19 cellular contexts compared by ENCODE assay signal in genomic region chr19:18453269-18454024, GRCh38. TPM values are rescaled to one million over a fixed set of nuclear protein-coding genes. Genes with fewer than 3 reads are reported as not detected.
A peak's percentile ranks its signal among the peaks of the same experiment; 100 is the strongest.
DNase-seq lines count a peak whose midpoint lies in the region; ATAC-seq, FAIRE-seq and TF ChIP-seq lines count a peak whose summit lies in the region.
"Had no signal": no experiment of that assay in that cellular context is flagged by ENCODE, and none has a peak within 500 bp of the region (broad histone marks: within the 10 kb centered on the region; RNA-seq: fewer than 3 reads in every experiment).

No MANE protein-coding gene starts in this region.

- no peak overlapping the region for H3K9ac ChIP-seq in neural progenitor cell

- H3K27me3 Mint-ChIP-seq in brain (no peaks in the 10 kb centered on the region), neural progenitor cell (ENCODE audit: insufficient read depth, low read depth) (peaks cover 6% of the 10 kb centered on the region)
- H3K27me3 Mint-ChIP-seq: CD4-positive, CD25-positive, alpha-beta regulatory T cell had no signal

- no peaks in the 10 kb centered on the region for H3K4me1 ChIP-seq in neural progenitor cell
- peaks cover 27% of the 10 kb centered on the region for H3K4me1 ChIP-seq in psoas muscle
- H3K4me1 ChIP-seq in small intestine (ENCODE audit: control insufficient read depth in 2 of 2, insufficient read depth in 1 of 2, low read depth in 1 of 2, low read length in 1 of 2) = peaks cover 0 to 2% of the 10 kb centered on the region in 2 donors
- H3K4me1 ChIP-seq: colonic mucosa had no signal

- no peaks in the 10 kb centered on the region for H3F3A ChIP-seq in neural progenitor cell (ENCODE audit: low read depth)

- peaks cover 9% of the 10 kb centered on the region for H4K20me1 ChIP-seq in neural progenitor cell (ENCODE audit: low read depth)

- H3K4me3 ChIP-seq in neural progenitor cell (no peak overlapping the region), psoas muscle (no peak overlapping the region), small intestine (ENCODE audit: low read depth in 1 of 2, low read length in 2 of 2) (no peak overlapping the region)
- H3K4me3 ChIP-seq: colonic mucosa, esophagus squamous epithelium, left ventricle myocardium inferior had no signal

- intact Hi-C loops in psoas muscle (cut with DNase I) = loop anchor here (5.0 to 10.0 kb wide), 4 partner anchors 104 to 394 kb away; partner anchors contain the start of gene KXD1 (in 1 of the 2)

- ATAC-seq in GM21737 (IDR thresholded peaks at IDR 0.05; ENCODE audit: unreplicated experiment) (no peak), GM19463 (IDR thresholded peaks at IDR 0.05; ENCODE audit: unreplicated experiment) (no peak), psoas muscle (no peak)

- no peaks in the 10 kb centered on the region for H3K79me2 ChIP-seq in neural progenitor cell (ENCODE audit: low read depth)

- H3K4me3 Mint-ChIP-seq in brain (no peak overlapping the region), neural progenitor cell (no peak overlapping the region)
- H3K4me3 Mint-ChIP-seq: CD4-positive, CD25-positive, alpha-beta regulatory T cell had no signal

- peaks cover 20% of the 10 kb centered on the region for H3K4me1 Mint-ChIP-seq in brain
- H3K4me1 Mint-ChIP-seq in neural progenitor cell = peaks cover 7% of the 10 kb centered on the region

- peak; percentile 62 for DNase-seq in EL
- peak; percentile 44 for DNase-seq in LoVo (ENCODE audit: low spot score)
- no peak for DNase-seq in neural progenitor cell (ENCODE audit: low spot score)
- DNase-seq in psoas muscle = no peak
- no peak for DNase-seq in small intestine
- DNase-seq: activated CD4-positive, alpha-beta T cell treated with anti-CD3 and anti-CD28 coated beads for 48 hours; activated T-cell treated with anti-CD3 and anti-CD28 coated beads, Interleukin-2, amount 50 U/mL, for 48 hours; CD4-positive, CD25-positive, alpha-beta regulatory T cell; colonic mucosa; esophagus squamous epithelium; left ventricle myocardium inferior; NCI-H2081 treated with DMSO at 0.1 percent for 48 hours; NCI-H774; T-helper 2 cell had no signal

- H2AFZ ChIP-seq in neural progenitor cell (replicated peaks) = no peak overlapping the region

- H3K27me3 ChIP-seq in neural progenitor cell = no peaks in the 10 kb centered on the region
- H3K27me3 ChIP-seq in psoas muscle (ENCODE audit: insufficient read depth in 3 of 3, low read length in 2 of 3) = no peaks in the 10 kb centered on the region
- H3K27me3 ChIP-seq in small intestine (ENCODE audit: control insufficient read depth in 2 of 2, insufficient read depth in 2 of 2, low read length in 2 of 2) = no peaks in the 10 kb centered on the region
- H3K27me3 ChIP-seq: colonic mucosa, esophagus squamous epithelium had no signal

- 77 to 92% (median 78%) methylated on average over 10 of the region's 10 CpGs for WGBS in psoas muscle, 3 donors
- WGBS in small intestine, 3 donors = 80 to 86% (median 85%) methylated on average over 10 of the region's 10 CpGs

- H3K27ac Mint-ChIP-seq in brain = peak overlapping the region in 4 of 5 experiments; percentile 25 to 70 (median 54)
- peak overlapping the region; percentile 6 for H3K27ac Mint-ChIP-seq in neural progenitor cell

- TF ChIP-seq CTCF in brain (conservative IDR thresholded peaks at IDR 0.05) = no peak
- TF ChIP-seq CTCF in neural progenitor cell (IDR thresholded peaks at IDR 0.05) = no peak
- TF ChIP-seq CTCF in psoas muscle (IDR thresholded peaks at IDR 0.05) = no peak

- H3K9me3 Mint-ChIP-seq in brain (no peaks in the 10 kb centered on the region), neural progenitor cell (no peaks in the 10 kb centered on the region)
- H3K9me3 Mint-ChIP-seq: CD4-positive, CD25-positive, alpha-beta regulatory T cell had no signal

- H3K27ac ChIP-seq in neural progenitor cell (no peak overlapping the region), psoas muscle (no peak overlapping the region), small intestine (ENCODE audit: low read depth in 1 of 2, low read length in 1 of 2) (no peak overlapping the region)
- H3K27ac ChIP-seq: colonic mucosa, left ventricle myocardium inferior had no signal

- H3K36me3 Mint-ChIP-seq in brain (peaks cover 27% of the 10 kb centered on the region), neural progenitor cell (peaks cover 8% of the 10 kb centered on the region)

- FAIRE-seq in small intestine (lab: Jason Lieb, UNC) = no peak
- FAIRE-seq: G401.6 had no signal

- no peak overlapping the region for H3K4me2 ChIP-seq in neural progenitor cell

- no peaks in the 10 kb centered on the region for H3K9me3 ChIP-seq in neural progenitor cell (ENCODE audit: low read depth)
- no peaks in the 10 kb centered on the region for H3K9me3 ChIP-seq in psoas muscle
- H3K9me3 ChIP-seq in small intestine (ENCODE audit: control insufficient read depth, low read depth) = no peaks in the 10 kb centered on the region
- H3K9me3 ChIP-seq: colonic mucosa, esophagus squamous epithelium, left ventricle myocardium inferior had no signal

- H3K36me3 ChIP-seq in neural progenitor cell (no peaks in the 10 kb centered on the region), psoas muscle (ENCODE audit: insufficient read depth in 1 of 2, low read depth in 1 of 2) (peaks cover 9 to 68% of the 10 kb centered on the region in 2 donors), small intestine (ENCODE audit: control insufficient read depth in 2 of 2, insufficient read depth in 2 of 2, low read length in 2 of 2) (peaks cover 11 to 14% of the 10 kb centered on the region in 2 donors)

RNA-seq across cellular contexts. Expression of gene ISYNA1, which starts 15.5 kb away (rescaled TPM):
- 120 TPM for polyA plus RNA-seq in brain (ENCODE audit: insufficient read depth, low read depth, low replicate concordance)
- total RNA-seq in neural progenitor cell (ENCODE audit: low replicate concordance) = 81.7 and 203 TPM in 2 replicates
- total RNA-seq in psoas muscle = 10 to 100 TPM in 3 of 4 donors, 1 to 10 TPM in 1; 9.8 to 17.0 (median 10.9) TPM
- polyA plus RNA-seq in psoas muscle = 1 to 10 TPM; 6.3 to 8.6 (median 8.0) TPM
- polyA plus RNA-seq in small intestine = 10 to 100 TPM in 1 of 3 donors, 1 to 10 TPM in 2; 4.5 to 12.9 (median 5.7) TPM

RNA-seq across cellular contexts. Expression of gene SSBP4, which starts 34.2 kb away (rescaled TPM):
- polyA plus RNA-seq in brain (ENCODE audit: insufficient read depth, low read depth, low replicate concordance) (93.3 TPM), psoas muscle (10 to 100 TPM; 25.8 to 37.8 (median 28.6) TPM), small intestine (10 to 100 TPM; 15.9 to 51.7 (median 36.7) TPM)
- total RNA-seq in neural progenitor cell (ENCODE audit: low replicate concordance) (21.1 and 50.5 TPM in 2 replicates), psoas muscle (10 to 100 TPM; 29.1 to 46.1 (median 29.6) TPM)

RNA-seq across cellular contexts. Expression of gene LRRC25, which starts 56.0 kb away (rescaled TPM):
- polyA plus RNA-seq in brain (ENCODE audit: insufficient read depth, low read depth, low replicate concordance) = 0.83 TPM
- 0.03 TPM in 1 of 2 replicates, not detected in the other for total RNA-seq in neural progenitor cell (ENCODE audit: low replicate concordance)
- 1 to 10 TPM; 2.0 to 4.1 (median 2.4) TPM for total RNA-seq in psoas muscle
- 1 to 10 TPM in 2 of 3 donors, under 1 TPM in 1; 0.65 to 5.2 (median 1.3) TPM for polyA plus RNA-seq in psoas muscle
- polyA plus RNA-seq in small intestine = 1 to 10 TPM in 2 of 3 donors, under 1 TPM in 1; 0.89 to 5.1 (median 3.2) TPM
- total RNA-seq: CD4-positive, CD25-positive, alpha-beta regulatory T cell; renal cortical epithelial cell had no signal

Comparison
In these comparisons a context has a peak if more than half of its experiments do, and no peak if none do; other contexts are left out.
1. DNase-seq: peak in EL (single experiment) and LoVo (single experiment); none in neural progenitor cell (single experiment), psoas muscle (0 of 2) and small intestine (single experiment).